8 cellular contexts compared by ENCODE assay signal in the genomic region with DNA sequence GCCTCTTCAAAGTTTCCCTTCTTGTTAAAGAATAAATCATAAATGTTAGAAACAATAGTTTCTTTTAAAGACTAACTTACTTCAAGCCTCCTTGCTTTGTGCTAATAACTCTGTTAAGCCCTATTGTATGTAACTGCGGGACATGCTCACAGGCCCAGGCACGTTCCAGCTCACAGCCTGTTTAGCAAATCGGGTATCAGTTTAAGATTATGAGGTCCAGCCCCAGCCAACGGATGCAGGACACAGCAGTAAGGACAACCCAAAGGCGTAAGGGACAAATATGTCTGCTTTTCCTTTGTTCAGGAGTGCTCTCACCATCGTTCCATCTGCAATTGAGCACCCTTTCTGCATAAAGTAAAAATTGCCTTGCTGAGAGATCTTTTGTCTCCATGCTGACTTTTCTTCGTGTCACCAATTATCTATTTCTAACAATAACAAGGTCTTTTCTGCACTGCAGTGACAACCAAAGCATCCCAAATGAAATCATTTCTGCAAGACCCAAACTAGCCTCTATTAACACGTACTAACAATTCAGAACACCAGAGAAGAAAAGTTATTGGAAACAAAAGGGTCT. TPM values are rescaled to one million over a fixed set of nuclear protein-coding genes. Genes with fewer than 3 reads are reported as not detected.
A peak's percentile ranks its signal among the peaks of the same experiment; 100 is the strongest.
DNase-seq lines count a peak whose midpoint lies in the region; ATAC-seq and TF ChIP-seq lines count a peak whose summit lies in the region.

No MANE protein-coding gene starts in this region.

- H3K9me3 Mint-ChIP-seq in activated T-cell treated with anti-CD3 and anti-CD28 coated beads, Interleukin-2, amount 50 U/mL, for 24 hours = no peaks in the 10 kb centered on the region
- no peaks in the 10 kb centered on the region for H3K9me3 Mint-ChIP-seq in activated T-helper 2 cell treated with anti-CD3 and anti-CD28 coated beads, Interferon-gamma antibody, Interleukin-2, Interleukin-4, amounts not matched to agents 10 μg/mL and 5 μg/mL and 100 μg/mL, durations not matched to agents 14 hours and 24 hours and 36 hours

- peaks cover 11% of the 10 kb centered on the region for H3K36me3 ChIP-seq in iPS-18a (ENCODE audit: control insufficient read depth, low read depth, low read length)
- H3K36me3 ChIP-seq in stomach = peaks cover 0 to 11% (median 8%) of the 10 kb centered on the region in 4 donors

- H3K27me3 ChIP-seq in iPS-18a (ENCODE audit: control insufficient read depth, insufficient read depth, low read length) = no peaks in the 10 kb centered on the region
- no peaks in the 10 kb centered on the region for H3K27me3 ChIP-seq in stomach

- H3K27ac ChIP-seq in iPS-18a (ENCODE audit: low read length) (no peak overlapping the region), stomach (peak overlapping the region in 1 of 5 donors; percentile 95)

- H3K4me1 Mint-ChIP-seq in activated T-cell treated with anti-CD3 and anti-CD28 coated beads, Interleukin-2, amount 50 U/mL, for 24 hours (ENCODE audit: low read depth) = peaks cover 30% of the 10 kb centered on the region
- H3K4me1 Mint-ChIP-seq in activated T-helper 2 cell treated with anti-CD3 and anti-CD28 coated beads, Interferon-gamma antibody, Interleukin-2, Interleukin-4, amounts not matched to agents 10 μg/mL and 5 μg/mL and 100 μg/mL, durations not matched to agents 14 hours and 24 hours and 36 hours (ENCODE audit: low read depth) = peaks cover 21% of the 10 kb centered on the region

- H3K4me3 Mint-ChIP-seq in activated T-cell treated with anti-CD3 and anti-CD28 coated beads, Interleukin-2, amount 50 U/mL, for 24 hours = peak overlapping the region; percentile 97
- H3K4me3 Mint-ChIP-seq in activated T-helper 2 cell treated with anti-CD3 and anti-CD28 coated beads, Interferon-gamma antibody, Interleukin-2, Interleukin-4, amounts not matched to agents 10 μg/mL and 5 μg/mL and 100 μg/mL, durations not matched to agents 14 hours and 24 hours and 36 hours (ENCODE audit: low read depth) = peak overlapping the region; percentile 99

- H3K9me3 ChIP-seq in iPS-18a (ENCODE audit: control insufficient read depth, low read depth, low read length) (no peaks in the 10 kb centered on the region), stomach (no peaks in the 10 kb centered on the region)

- ATAC-seq in GM21515 (IDR thresholded peaks at IDR 0.05; ENCODE audit: unreplicated experiment) = no peak

- WGBS in stomach, 5 donors = 81 to 91% (median 85%) methylated on average over 8 of the region's 8 CpGs

- H3K27ac Mint-ChIP-seq in activated T-cell treated with anti-CD3 and anti-CD28 coated beads, Interleukin-2, amount 50 U/mL, for 24 hours = peak overlapping the region; percentile 100
- peak overlapping the region; percentile 35 for H3K27ac Mint-ChIP-seq in activated T-helper 2 cell treated with anti-CD3 and anti-CD28 coated beads, Interferon-gamma antibody, Interleukin-2, Interleukin-4, amounts not matched to agents 10 μg/mL and 5 μg/mL and 100 μg/mL, durations not matched to agents 14 hours and 24 hours and 36 hours

- intact Hi-C loops in activated T-helper 2 cell treated with anti-CD3 and anti-CD28 coated beads, Interferon-gamma antibody, Interleukin-2, Interleukin-4, amounts not matched to agents 10 μg/mL and 5 μg/mL and 100 μg/mL, durations not matched to agents 14 hours and 24 hours and 36 hours (cut with micrococcal nuclease) = loop anchor here (5.0 kb wide), 1 partner anchor 144 kb away; a partner anchor contains a TSS
- intact Hi-C loops in stomach (cut with DNase I; ENCODE audit: low total_unique reads) = loop anchor here (10.0 kb wide), 1 partner anchor 188 kb away; no protein-coding TSS in a partner anchor

- TF ChIP-seq EP300 in stomach (IDR thresholded peaks at IDR 0.05) = no peak

- peak overlapping the region; percentile 100 for H3K4me3 ChIP-seq in iPS-18a (ENCODE audit: low read length)
- peak overlapping the region; percentile 68 to 87 (median 82) for H3K4me3 ChIP-seq in stomach

- DNase-seq in activated T-cell treated with anti-CD3 and anti-CD28 coated beads, Interleukin-2, amount 50 U/mL, for 24 hours = no peak
- DNase-seq in activated T-cell treated with anti-CD3 and anti-CD28 coated beads, Interleukin-2, amount 50 U/mL, for 1 hour = no peak
- DNase-seq in activated T-helper 2 cell treated with anti-CD3 and anti-CD28 coated beads, Interferon-gamma antibody, Interleukin-2, Interleukin-4, amounts not matched to agents 10 μg/mL and 5 μg/mL and 100 μg/mL, durations not matched to agents 14 hours and 24 hours and 36 hours (ENCODE audit: low spot score) = no peak
- DNase-seq in stomach (no peak), cerebellar nuclear complex (lab: John Stamatoyannopoulos, UW) (no peak), SHP77 (lab: John Stamatoyannopoulos, UW) (no peak)

- no peak for TF ChIP-seq POLR2A in stomach (IDR thresholded peaks at IDR 0.05)

- TF ChIP-seq CTCF in stomach (IDR thresholded peaks at IDR 0.05) = no peak

- H3K4me1 ChIP-seq in iPS-18a (ENCODE audit: control insufficient read depth, low read depth, low read length) = peaks cover 11% of the 10 kb centered on the region
- H3K4me1 ChIP-seq in stomach = peaks cover 29 to 50% (median 39%) of the 10 kb centered on the region in 4 donors

- H3K9ac ChIP-seq in iPS-18a (ENCODE audit: low read length) = peak overlapping the region; percentile 99

- peaks cover 2% of the 10 kb centered on the region for H3K27me3 Mint-ChIP-seq in activated T-cell treated with anti-CD3 and anti-CD28 coated beads, Interleukin-2, amount 50 U/mL, for 24 hours
- no peaks in the 10 kb centered on the region for H3K27me3 Mint-ChIP-seq in activated T-helper 2 cell treated with anti-CD3 and anti-CD28 coated beads, Interferon-gamma antibody, Interleukin-2, Interleukin-4, amounts not matched to agents 10 μg/mL and 5 μg/mL and 100 μg/mL, durations not matched to agents 14 hours and 24 hours and 36 hours (ENCODE audit: low read depth)

- H3K36me3 Mint-ChIP-seq in activated T-cell treated with anti-CD3 and anti-CD28 coated beads, Interleukin-2, amount 50 U/mL, for 24 hours (ENCODE audit: low read depth) = peaks cover 48% of the 10 kb centered on the region
- H3K36me3 Mint-ChIP-seq in activated T-helper 2 cell treated with anti-CD3 and anti-CD28 coated beads, Interferon-gamma antibody, Interleukin-2, Interleukin-4, amounts not matched to agents 10 μg/mL and 5 μg/mL and 100 μg/mL, durations not matched to agents 14 hours and 24 hours and 36 hours (ENCODE audit: low read depth) = peaks cover 27% of the 10 kb centered on the region

RNA-seq across cellular contexts. Expression of a gene that starts 1.4 kb away (rescaled TPM):
- total RNA-seq in activated T-helper 2 cell treated with anti-CD3 and anti-CD28 coated beads, Interferon-gamma antibody, Interleukin-2, Interleukin-4, amounts not matched to agents 10 μg/mL and 5 μg/mL and 100 μg/mL, durations not matched to agents 14 hours and 24 hours and 36 hours = 1.7 and 2.4 TPM in 2 replicates
- total RNA-seq in stomach = 1 to 10 TPM in 1 of 5 donors, not detected in 4; 3.2 TPM
- 1 to 10 TPM in 2 of 3 donors, not detected in 1; 1.8 to 2.8 TPM for polyA plus RNA-seq in stomach

RNA-seq across cellular contexts. Expression of a gene that starts 1.7 kb away (rescaled TPM):
- 27.9 and 28.8 TPM in 2 replicates for total RNA-seq in activated T-helper 2 cell treated with anti-CD3 and anti-CD28 coated beads, Interferon-gamma antibody, Interleukin-2, Interleukin-4, amounts not matched to agents 10 μg/mL and 5 μg/mL and 100 μg/mL, durations not matched to agents 14 hours and 24 hours and 36 hours
- total RNA-seq in stomach = 10 to 100 TPM in 1 of 5 donors, 1 to 10 TPM in 3, not detected in 1; 1.3 to 12.3 (median 5.7) TPM
- 10 to 100 TPM; 11.2 to 13.9 (median 11.6) TPM for polyA plus RNA-seq in stomach

RNA-seq across cellular contexts. Expression of a gene that starts 29.8 kb away (rescaled TPM):
- total RNA-seq in activated T-helper 2 cell treated with anti-CD3 and anti-CD28 coated beads, Interferon-gamma antibody, Interleukin-2, Interleukin-4, amounts not matched to agents 10 μg/mL and 5 μg/mL and 100 μg/mL, durations not matched to agents 14 hours and 24 hours and 36 hours = 61.3 and 65.4 TPM in 2 replicates
- 10 to 100 TPM in 4 of 5 donors, 1 to 10 TPM in 1; 1.4 to 99.5 (median 67.0) TPM for total RNA-seq in stomach
- polyA plus RNA-seq in stomach = 100 to 1,000 TPM; 119 to 139 (median 119) TPM

RNA-seq across cellular contexts. Expression of a gene that starts 54.6 kb away (rescaled TPM):
- 85.3 and 94.0 TPM in 2 replicates for total RNA-seq in activated T-helper 2 cell treated with anti-CD3 and anti-CD28 coated beads, Interferon-gamma antibody, Interleukin-2, Interleukin-4, amounts not matched to agents 10 μg/mL and 5 μg/mL and 100 μg/mL, durations not matched to agents 14 hours and 24 hours and 36 hours
- 10 to 100 TPM; 35.3 to 94.0 (median 74.1) TPM for total RNA-seq in stomach
- 100 to 1,000 TPM in 2 of 3 donors, 10 to 100 TPM in 1; 60.6 to 108 (median 100) TPM for polyA plus RNA-seq in stomach
